Comparison of ENCODE assay signal across 11 cellular contexts in genomic region chr14:96225745-96226151, GRCh38. TPM values are rescaled to one million over a fixed set of nuclear protein-coding genes. Genes with fewer than 3 reads are reported as not detected.
DNase-seq lines count a peak whose midpoint lies in the region; ATAC-seq and TF ChIP-seq lines count a peak whose summit lies in the region.
"Had no signal": no experiment of that assay in that cellular context is flagged by ENCODE, and none has a peak within 500 bp of the region (broad histone marks: within the 10 kb centered on the region; RNA-seq: fewer than 3 reads in every experiment).

No MANE protein-coding gene starts in this region.

- H3K36me3 ChIP-seq in BE2C = no peaks in the 10 kb centered on the region
- H3K36me3 ChIP-seq in neural progenitor cell = no peaks in the 10 kb centered on the region
- H3K36me3 ChIP-seq: tibial artery had no signal

- H3K27me3 ChIP-seq in BE2C (no peaks in the 10 kb centered on the region), neural progenitor cell (no peaks in the 10 kb centered on the region)

- no peak overlapping the region for H3K9ac ChIP-seq in neural progenitor cell

- H3K4me2 ChIP-seq in neural progenitor cell = no peak overlapping the region

- ATAC-seq in esophagus mucosa (peak; percentile 64), HG02973 (IDR thresholded peaks at IDR 0.05; ENCODE audit: unreplicated experiment) (no peak)

- H2AFZ ChIP-seq in neural progenitor cell (replicated peaks) = no peak overlapping the region

- peak; percentile 71 for DNase-seq in BE2C
- DNase-seq in NAMALWA (ENCODE audit: low spot score) = peak; percentile 13
- peak; percentile 31 for DNase-seq in neural progenitor cell (ENCODE audit: low spot score)
- DNase-seq in immature natural killer cell = no peak
- DNase-seq in stimulated activated CD4-positive, alpha-beta T cell treated with anti-CD3 and anti-CD28 coated beads, Interleukin-4, amount 100 ng/mL, for 24 hours = no peak
- no peak for DNase-seq in RPMI8226
- DNase-seq: NCI-H446, tibial artery had no signal

- H3K27ac Mint-ChIP-seq in neural progenitor cell (peak overlapping the region; percentile 6), immature natural killer cell (no peak overlapping the region)
- H3K27ac Mint-ChIP-seq: activated naive CD8-positive, alpha-beta T cell had no signal

- H3K4me3 Mint-ChIP-seq in neural progenitor cell (no peak overlapping the region), immature natural killer cell (no peak overlapping the region)
- H3K4me3 Mint-ChIP-seq: activated naive CD8-positive, alpha-beta T cell had no signal

- H3K79me2 ChIP-seq in neural progenitor cell (ENCODE audit: low read depth) = no peaks in the 10 kb centered on the region

- peaks cover 3% of the 10 kb centered on the region for H3K36me3 Mint-ChIP-seq in neural progenitor cell
- no peaks in the 10 kb centered on the region for H3K36me3 Mint-ChIP-seq in immature natural killer cell
- H3K36me3 Mint-ChIP-seq: activated naive CD8-positive, alpha-beta T cell had no signal

- no peak overlapping the region for H3K4me3 ChIP-seq in BE2C (ENCODE audit: low read depth, low read length)
- no peak overlapping the region for H3K4me3 ChIP-seq in neural progenitor cell
- H3K4me3 ChIP-seq: tibial artery had no signal

- peak; percentile 46 for TF ChIP-seq CTCF in BE2C (IDR thresholded peaks at IDR 0.05; ENCODE audit: low read depth, low read length)
- TF ChIP-seq CTCF in neural progenitor cell (IDR thresholded peaks at IDR 0.05) = peak; percentile 15

- H3F3A ChIP-seq in neural progenitor cell (ENCODE audit: low read depth) = no peaks in the 10 kb centered on the region

- no peak overlapping the region for H3K27ac ChIP-seq in neural progenitor cell
- H3K27ac ChIP-seq: tibial artery had no signal

- peaks cover 12% of the 10 kb centered on the region for H3K9me3 Mint-ChIP-seq in neural progenitor cell
- H3K9me3 Mint-ChIP-seq in immature natural killer cell = no peaks in the 10 kb centered on the region

- no peaks in the 10 kb centered on the region for H4K20me1 ChIP-seq in neural progenitor cell (ENCODE audit: low read depth)

- H3K4me1 ChIP-seq in BE2C = peaks cover 6% of the 10 kb centered on the region; the same call in 1 of the 2 replicates
- H3K4me1 ChIP-seq in neural progenitor cell = no peaks in the 10 kb centered on the region
- H3K4me1 ChIP-seq: tibial artery had no signal

- H3K4me1 Mint-ChIP-seq in neural progenitor cell = peaks cover 6% of the 10 kb centered on the region
- no peaks in the 10 kb centered on the region for H3K4me1 Mint-ChIP-seq in immature natural killer cell

- no peaks in the 10 kb centered on the region for H3K9me3 ChIP-seq in BE2C
- no peaks in the 10 kb centered on the region for H3K9me3 ChIP-seq in neural progenitor cell (ENCODE audit: low read depth)

- H3K27me3 Mint-ChIP-seq in neural progenitor cell (ENCODE audit: insufficient read depth, low read depth) = peaks cover 5% of the 10 kb centered on the region
- H3K27me3 Mint-ChIP-seq in immature natural killer cell (ENCODE audit: low read depth in 3 of 3) = peaks cover 0 to 13% (median 0%) of the 10 kb centered on the region in 3 donors

RNA-seq across cellular contexts. Expression of gene BDKRB2, which starts 21.1 kb away (rescaled TPM):
- 2.4 TPM for polyA plus RNA-seq in BE2C (2012; ENCODE audit: insufficient read depth, insufficient read length, low read depth)
- total RNA-seq in esophagus mucosa = 22.1 TPM
- total RNA-seq in neural progenitor cell (ENCODE audit: low replicate concordance) = 0.37 TPM in 2 replicates
- polyA plus RNA-seq in immature natural killer cell = not detected

RNA-seq across cellular contexts. Expression of gene BDKRB1, which starts 30.3 kb away (rescaled TPM):
- 0.54 TPM for polyA plus RNA-seq in BE2C (2012; ENCODE audit: insufficient read depth, insufficient read length, low read depth)
- total RNA-seq in esophagus mucosa (6.1 TPM), neural progenitor cell (ENCODE audit: low replicate concordance) (not detected in 2 replicates)
- not detected for polyA plus RNA-seq in immature natural killer cell

Comparison
In these comparisons a context has a peak if more than half of its experiments do, and no peak if none do; other contexts are left out.
1. DNase-seq: peak in BE2C (single experiment), NAMALWA (single experiment) and neural progenitor cell (single experiment); none in immature natural killer cell (0 of 3), stimulated activated CD4-positive, alpha-beta T cell treated with anti-CD3 and anti-CD28 coated beads, Interleukin-4, amount 100 ng/mL, for 24 hours (single experiment) and RPMI8226 (single experiment).
2. RNA of gene BDKRB2, which starts 21.1 kb away (total RNA-seq): 22.1 TPM in esophagus mucosa (single experiment); 0.37 TPM in neural progenitor cell; every median in the first group is over 10 times any median in the second.